Comparison of ENCODE assay signal across 22 cellular contexts in genomic region chr20:36315545-36316351, GRCh38. TPM values are rescaled to one million over a fixed set of nuclear protein-coding genes. Genes with fewer than 3 reads are reported as not detected.
DNase-seq lines count a peak whose midpoint lies in the region; ATAC-seq and TF ChIP-seq lines count a peak whose summit lies in the region.
"Had no signal": no experiment of that assay in that cellular context is flagged by ENCODE, and none has a peak within 500 bp of the region (broad histone marks: within the 10 kb centered on the region; RNA-seq: fewer than 3 reads in every experiment).

No MANE protein-coding gene starts in this region.

- H3K27me3 Mint-ChIP-seq in activated CD8-positive, alpha-beta memory T cell treated with anti-CD3 and anti-CD28 coated beads, Interleukin-2, amount 10 ng/mL, durations not matched to agents 7 days and 5 days: no peaks in the 10 kb centered on the region

- H3K9me3 ChIP-seq in sigmoid colon: no peaks in the 10 kb centered on the region
- H3K9me3 ChIP-seq: left ventricle myocardium inferior had no signal

- peaks cover 0 to 40% (median 19%) of the 10 kb centered on the region in 3 donors for H3K27me3 ChIP-seq in sigmoid colon

- no peak for TF ChIP-seq EP300 in sigmoid colon (IDR thresholded peaks at IDR 0.05)

- H3K27ac ChIP-seq in sigmoid colon: no peak overlapping the region
- H3K27ac ChIP-seq: KMS-11, left ventricle myocardium inferior, skin epidermis had no signal

- no peaks in the 10 kb centered on the region for H3K4me1 ChIP-seq in sigmoid colon
- H3K4me1 ChIP-seq: left ventricle myocardium inferior had no signal

- H3K4me1 Mint-ChIP-seq in activated CD8-positive, alpha-beta memory T cell treated with anti-CD3 and anti-CD28 coated beads, Interleukin-2, amount 10 ng/mL, durations not matched to agents 7 days and 5 days: no peaks in the 10 kb centered on the region
- H3K4me1 Mint-ChIP-seq: activated CD4-positive, alpha-beta T cell treated with anti-CD3 and anti-CD28 coated beads, Interleukin-2, amount 10 ng/mL, durations not matched to agents 7 days and 5 days; CD14-positive monocyte; nephron progenitor cell had no signal

- H3K4me3 ChIP-seq in sigmoid colon: no peak overlapping the region
- H3K4me3 ChIP-seq: left ventricle myocardium inferior, skin epidermis had no signal

- intact Hi-C loops in sigmoid colon (cut with DNase I): no loop called here

- 45 to 64% methylated on average over 11 of the region's 11 CpGs for WGBS in sigmoid colon, 2 donors

- no peaks in the 10 kb centered on the region for H3K36me3 Mint-ChIP-seq in activated CD8-positive, alpha-beta memory T cell treated with anti-CD3 and anti-CD28 coated beads, Interleukin-2, amount 10 ng/mL, durations not matched to agents 7 days and 5 days
- H3K36me3 Mint-ChIP-seq: CD14-positive monocyte had no signal

- H3K27ac Mint-ChIP-seq in activated CD8-positive, alpha-beta memory T cell treated with anti-CD3 and anti-CD28 coated beads, Interleukin-2, amount 10 ng/mL, durations not matched to agents 7 days and 5 days: no peak overlapping the region
- H3K27ac Mint-ChIP-seq: activated CD4-positive, alpha-beta T cell treated with anti-CD3 and anti-CD28 coated beads, Interleukin-2, amount 10 ng/mL, durations not matched to agents 7 days and 5 days; nephron progenitor cell; progenitor cell of endocrine pancreas had no signal

- no peaks in the 10 kb centered on the region for H3K36me3 ChIP-seq in sigmoid colon
- H3K36me3 ChIP-seq: left ventricle myocardium inferior had no signal

- no peaks in the 10 kb centered on the region for H3K9me3 Mint-ChIP-seq in activated CD8-positive, alpha-beta memory T cell treated with anti-CD3 and anti-CD28 coated beads, Interleukin-2, amount 10 ng/mL, durations not matched to agents 7 days and 5 days (ENCODE audit: low read depth)
- H3K9me3 Mint-ChIP-seq: activated CD4-positive, alpha-beta T cell treated with anti-CD3 and anti-CD28 coated beads, Interleukin-2, amount 10 ng/mL, durations not matched to agents 7 days and 5 days; CD14-positive monocyte; nephron progenitor cell had no signal

- no peak for TF ChIP-seq CTCF in sigmoid colon (IDR thresholded peaks at IDR 0.05)

- no peak overlapping the region for H3K4me3 Mint-ChIP-seq in activated CD8-positive, alpha-beta memory T cell treated with anti-CD3 and anti-CD28 coated beads, Interleukin-2, amount 10 ng/mL, durations not matched to agents 7 days and 5 days
- H3K4me3 Mint-ChIP-seq: activated CD4-positive, alpha-beta T cell treated with anti-CD3 and anti-CD28 coated beads, Interleukin-2, amount 10 ng/mL, durations not matched to agents 7 days and 5 days; CD14-positive monocyte; nephron progenitor cell had no signal

- CTCF ChIA-PET in activated CD8-positive, alpha-beta memory T cell treated with anti-CD3 and anti-CD28 coated beads, Interleukin-2, amount 10 ng/mL, durations not matched to agents 7 days and 5 days (lab: Charles Lee): no interaction called here

- peak; percentile 12 for ATAC-seq in activated CD8-positive, alpha-beta memory T cell treated with anti-CD3 and anti-CD28 coated beads, Interleukin-2, amount 10 ng/mL, durations not matched to agents 7 days and 5 days
- ATAC-seq in HG02610 (IDR thresholded peaks at IDR 0.05; ENCODE audit: unreplicated experiment): no peak

- TF ChIP-seq POLR2A in sigmoid colon (IDR thresholded peaks at IDR 0.05): no peak

- DNase-seq in activated CD8-positive, alpha-beta memory T cell treated with anti-CD3 and anti-CD28 coated beads, Interleukin-2, amount 10 ng/mL, durations not matched to agents 7 days and 5 days: no peak
- DNase-seq in activated CD8-positive, alpha-beta memory T cell treated with anti-CD3 and anti-CD28 coated beads for 24 hours: no peak
- DNase-seq in NCI-H2196 treated with DMSO at 0.1 percent for 48 hours (lab: John Stamatoyannopoulos, UW; ENCODE audit: unreplicated experiment): peak; percentile 46
- DNase-seq in ecto neural progenitor cell (ENCODE audit: low spot score): peak; percentile 48
- peak; percentile 56 for DNase-seq in sigmoid colon
- no peak for DNase-seq in Kasumi-1 (lab: John Stamatoyannopoulos, UW)
- no peak for DNase-seq in effector CD8-positive, alpha-beta T cell (lab: John Stamatoyannopoulos, UW)
- DNase-seq: activated CD4-positive, alpha-beta T cell treated with anti-CD3 and anti-CD28 coated beads, Interleukin-2, amount 10 ng/mL, durations not matched to agents 7 days and 5 days; activated naive CD4-positive, alpha-beta T cell treated with anti-CD3 and anti-CD28 coated beads, Interleukin-2, amount 50 U/mL, for 16 hours; activated T-cell treated with anti-CD3 and anti-CD28 coated beads, Interleukin-2, amount 50 U/mL, for 1 hour; DMS 273 treated with DMSO at 0.1 percent for 48 hours; left ventricle myocardium inferior; NCI-H2081 treated with DMSO at 0.1 percent for 48 hours; NCI-H524; nephron progenitor cell; Right ventricle myocardium superior; stimulated activated naive CD4-positive, alpha-beta T cell had no signal

RNA-seq across cellular contexts. Expression of gene DLGAP4, which starts 9.6 kb away (rescaled TPM):
- 10 to 100 TPM; 18.8 to 19.6 TPM for total RNA-seq in activated CD8-positive, alpha-beta memory T cell treated with anti-CD3 and anti-CD28 coated beads, Interleukin-2, amount 10 ng/mL, durations not matched to agents 7 days and 5 days
- 10 to 100 TPM; 21.0 to 60.7 (median 37.5) TPM for total RNA-seq in sigmoid colon
- 10 to 100 TPM; 21.7 to 36.9 (median 23.4) TPM for polyA plus RNA-seq in sigmoid colon

Comparison
In these comparisons a context has a peak if more than half of its experiments do, and no peak if none do; other contexts are left out.
1. DNase-seq: peak in NCI-H2196 treated with DMSO at 0.1 percent for 48 hours (single experiment), ecto neural progenitor cell (single experiment) and sigmoid colon (single experiment); none in activated CD8-positive, alpha-beta memory T cell treated with anti-CD3 and anti-CD28 coated beads, Interleukin-2, amount 10 ng/mL, durations not matched to agents 7 days and 5 days (single experiment), activated CD8-positive, alpha-beta memory T cell treated with anti-CD3 and anti-CD28 coated beads for 24 hours (single experiment), Kasumi-1 (0 of 2) and effector CD8-positive, alpha-beta T cell (single experiment).